13 cellular contexts compared by ENCODE assay signal in genomic region chr16:52545157-52545543, GRCh38. TPM values are rescaled to one million over a fixed set of nuclear protein-coding genes. Genes with fewer than 3 reads are reported as not detected.
DNase-seq lines count a peak whose midpoint lies in the region; ATAC-seq, FAIRE-seq and TF ChIP-seq lines count a peak whose summit lies in the region.
"Had no signal": no experiment of that assay in that cellular context is flagged by ENCODE, and none has a peak within 500 bp of the region (broad histone marks: within the 10 kb centered on the region; RNA-seq: fewer than 3 reads in every experiment).

No MANE protein-coding gene starts in this region.

- no peaks in the 10 kb centered on the region for H3K9me3 Mint-ChIP-seq in type B pancreatic cell

- peak overlapping the region; percentile 21 to 71 (median 64) for H3K4me3 ChIP-seq in breast epithelium
- H3K4me3 ChIP-seq in mammary epithelial cell (replicated peaks in 1 of 3; ENCODE audit: insufficient read depth in 1 of 3, low read depth in 2 of 3, low read length in 3 of 3): no peak overlapping the region
- H3K4me3 ChIP-seq in ectodermal cell (ENCODE audit: insufficient read depth, low read depth, low read length): peak overlapping the region; percentile 91
- H3K4me3 ChIP-seq in muscle layer of colon (ENCODE audit: low read depth in 1 of 2, low read length in 2 of 2): peak overlapping the region; percentile 35

- intact Hi-C loops in breast epithelium (cut with DNase I; ENCODE audit: low total_unique reads) (no loop called here), mammary epithelial cell (cut with micrococcal nuclease) (no loop called here)

- FAIRE-seq in HTR-8/SVneo (lab: Jason Lieb, UNC): no peak
- FAIRE-seq: GM18507 had no signal

- peaks cover 0 to 4% of the 10 kb centered on the region in 2 donors for H3K4me1 ChIP-seq in breast epithelium
- no peaks in the 10 kb centered on the region for H3K4me1 ChIP-seq in mammary epithelial cell (ENCODE audit: insufficient read depth, low read length)
- peaks cover 16% of the 10 kb centered on the region for H3K4me1 ChIP-seq in ectodermal cell (ENCODE audit: control insufficient read depth, insufficient read depth, low read length)
- peaks cover 16% of the 10 kb centered on the region for H3K4me1 ChIP-seq in muscle layer of colon (ENCODE audit: insufficient read depth, low read length)

- H2AFZ ChIP-seq in mammary epithelial cell (ENCODE audit: low read depth, low read length): no peak overlapping the region

- H3K27me3 Mint-ChIP-seq in type B pancreatic cell: peaks cover 60% of the 10 kb centered on the region

- no peaks in the 10 kb centered on the region for H3K36me3 ChIP-seq in breast epithelium
- H3K36me3 ChIP-seq in mammary epithelial cell (ENCODE audit: insufficient read depth, low read length): no peaks in the 10 kb centered on the region
- H3K36me3 ChIP-seq in ectodermal cell (ENCODE audit: control insufficient read depth, insufficient read depth, low read length): no peaks in the 10 kb centered on the region
- no peaks in the 10 kb centered on the region for H3K36me3 ChIP-seq in muscle layer of colon (ENCODE audit: insufficient read depth, low read length)

- no peak overlapping the region for H3K27ac ChIP-seq in breast epithelium
- no peak overlapping the region for H3K27ac ChIP-seq in mammary epithelial cell (ENCODE audit: insufficient read depth, low read depth, low read length)
- no peak overlapping the region for H3K27ac ChIP-seq in ectodermal cell (ENCODE audit: insufficient read depth, low read depth, low read length, poor library complexity, severe bottlenecking)
- no peak overlapping the region for H3K27ac ChIP-seq in muscle layer of colon (ENCODE audit: low read depth, low read length)

- CTCF ChIA-PET in mammary epithelial cell (lab: Charles Lee; ENCODE audit: low non-redundant PET): no interaction called here

- H3K9me3 ChIP-seq in breast epithelium: no peaks in the 10 kb centered on the region
- no peaks in the 10 kb centered on the region for H3K9me3 ChIP-seq in mammary epithelial cell (replicated peaks; ENCODE audit: insufficient read depth, low read length)
- no peaks in the 10 kb centered on the region for H3K9me3 ChIP-seq in ectodermal cell (ENCODE audit: control insufficient read depth, low read length)
- no peaks in the 10 kb centered on the region for H3K9me3 ChIP-seq in muscle layer of colon (ENCODE audit: low read length)

- peak overlapping the region; percentile 70 for H3K27ac Mint-ChIP-seq in type B pancreatic cell
- H3K27ac Mint-ChIP-seq: CD4-positive, CD25-positive, alpha-beta regulatory T cell; HFFc6 had no signal

- peaks cover 21% of the 10 kb centered on the region for H3K4me1 Mint-ChIP-seq in type B pancreatic cell (ENCODE audit: unreplicated experiment)

- H3K9ac ChIP-seq in mammary epithelial cell (ENCODE audit: insufficient read depth, low read length) (no peak overlapping the region), muscle layer of colon (ENCODE audit: low read length) (no peak overlapping the region)

- dilution Hi-C loops in mammary epithelial cell (cut with HindIII; ENCODE audit: low sequenced_read_pairs): no loop called here

- no peak for TF ChIP-seq CTCF in breast epithelium (IDR thresholded peaks at IDR 0.05)
- no peak for TF ChIP-seq CTCF in mammary epithelial cell (conservative IDR thresholded peaks at IDR 0.05 in 1 of 2, IDR thresholded peaks at IDR 0.05 in 1 of 2; ENCODE audit: extremely low read depth in 1 of 2, insufficient read depth in 1 of 2, low read depth in 1 of 2, low read length in 2 of 2)
- TF ChIP-seq CTCF in type B pancreatic cell (conservative IDR thresholded peaks at IDR 0.05): no peak

- no peak overlapping the region for H3K4me2 ChIP-seq in mammary epithelial cell (ENCODE audit: insufficient read depth, low read depth, low read length)

- no peak for TF ChIP-seq POLR2A in breast epithelium (IDR thresholded peaks at IDR 0.05)

- in situ Hi-C loops in mammary epithelial cell (cut with MboI; ENCODE audit: low sequenced_read_pairs in 2 of 2): no loop called here

- peaks cover 4% of the 10 kb centered on the region for H3K36me3 Mint-ChIP-seq in type B pancreatic cell
- H3K36me3 Mint-ChIP-seq: CD4-positive, CD25-positive, alpha-beta regulatory T cell had no signal

- no peak for ATAC-seq in HG03460 (IDR thresholded peaks at IDR 0.05; ENCODE audit: unreplicated experiment)

- DNase-seq in breast epithelium (ENCODE audit: low spot score in 2 of 2) (no peak), mammary epithelial cell (no peak), type B pancreatic cell (ENCODE audit: extremely low spot score, unreplicated experiment) (no peak), HTR-8/SVneo (ENCODE audit: insufficient read length, low spot score) (no peak), GM19240 (ENCODE audit: insufficient read length, low spot score) (no peak)
- DNase-seq: activated CD4-positive, CD25-positive, alpha-beta regulatory T cell treated with anti-CD3 and anti-CD28 coated beads, Interleukin-2, amount 50 U/mL, for 72 hours; CD4-positive, CD25-positive, alpha-beta regulatory T cell; HFFc6; stimulated activated CD4-positive, alpha-beta T cell treated with anti-CD3 and anti-CD28 coated beads, Interleukin-2, amount 100 ng/mL, for 48 hours had no signal

- no peaks in the 10 kb centered on the region for H4K20me1 ChIP-seq in mammary epithelial cell (ENCODE audit: insufficient read depth, low read length)

- peak overlapping the region; percentile 92 for H3K4me3 Mint-ChIP-seq in type B pancreatic cell
- H3K4me3 Mint-ChIP-seq: CD4-positive, CD25-positive, alpha-beta regulatory T cell; HFFc6 had no signal

- BruUV-seq in mammary epithelial cell (replicated peaks; lab: Mats Ljungman, UMichigan): no TSS peak

- WGBS in mammary epithelial cell (ENCODE audit: low coverage, missing lambda C conversion rate): 22% methylated on average over 13 of the region's 15 CpGs
- 0% methylated on average over 15 of the region's 15 CpGs for WGBS in ectodermal cell, 2 experiments

- peaks cover 0 to 22% of the 10 kb centered on the region in 2 donors for H3K27me3 ChIP-seq in breast epithelium
- H3K27me3 ChIP-seq in mammary epithelial cell (ENCODE audit: insufficient read depth, low read length): peaks cover 33% of the 10 kb centered on the region
- peaks cover 4% of the 10 kb centered on the region for H3K27me3 ChIP-seq in ectodermal cell (ENCODE audit: control insufficient read depth, insufficient read depth, low read length, poor library complexity, severe bottlenecking)
- peaks cover 27 to 34% of the 10 kb centered on the region in 2 donors for H3K27me3 ChIP-seq in muscle layer of colon (ENCODE audit: control insufficient read depth in 1 of 2, insufficient read depth in 2 of 2, low read length in 2 of 2)

- H3K79me2 ChIP-seq in mammary epithelial cell (ENCODE audit: insufficient read depth, low read length): no peaks in the 10 kb centered on the region

RNA-seq across cellular contexts. Expression of gene TOX3, which starts 1.8 kb away (rescaled TPM):
- total RNA-seq in breast epithelium (1 to 10 TPM in 2 of 3 donors, not detected in 1; 6.9 to 9.2 TPM), mammary epithelial cell (under 1 TPM in 1 of 2 donors, not detected in 1; under 0.01 TPM), type B pancreatic cell (ENCODE audit: low replicate concordance) (14.7 and 18.4 TPM in 2 replicates)
- polyA plus RNA-seq in mammary epithelial cell: not detected
- not detected for polyA minus RNA-seq in mammary epithelial cell
- polyA plus RNA-seq in ectodermal cell (2013, experiment 1 of 4): 44.1 TPM
- polyA plus RNA-seq in ectodermal cell (2013, experiment 2 of 4): 50.6 TPM
- 42.0 TPM for polyA plus RNA-seq in ectodermal cell (2013, experiment 3 of 4)
- 53.5 TPM for polyA plus RNA-seq in ectodermal cell (2013, experiment 4 of 4)
- total RNA-seq: CD4-positive, CD25-positive, alpha-beta regulatory T cell; HFFc6 had no signal
- polyA plus RNA-seq: CD4-positive, CD25-positive, alpha-beta regulatory T cell had no signal

Comparison
In these comparisons a context has a peak if more than half of its experiments do, and no peak if none do; other contexts are left out.
1. H3K4me3 ChIP-seq: peak in breast epithelium (3 of 3), ectodermal cell (single experiment) and muscle layer of colon (2 of 2); none in mammary epithelial cell (0 of 3).